In the genomic region with DNA sequence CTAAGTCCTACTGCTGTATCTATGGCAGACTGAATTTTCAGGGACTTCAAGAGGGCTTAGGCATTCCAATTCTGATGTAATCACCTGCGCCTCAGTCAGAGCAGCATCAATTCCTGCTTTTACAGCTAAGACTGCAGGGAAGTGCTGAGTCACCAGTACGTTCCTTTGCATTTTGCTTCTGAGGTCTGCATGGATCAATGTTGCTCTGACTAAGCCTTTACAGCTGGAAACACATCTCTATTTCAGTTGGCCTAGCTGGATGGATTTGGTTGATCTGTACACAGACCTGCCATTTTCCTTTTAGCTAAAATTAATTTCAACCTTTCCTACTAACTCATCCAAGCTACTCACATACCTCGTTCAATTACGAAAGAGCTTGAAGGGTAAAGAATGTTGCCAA, we compare ENCODE assay signal across 1 cellular context.
A peak's percentile ranks its signal among the peaks of the same experiment; 100 is the strongest.
TF ChIP-seq lines count a peak whose summit lies in the region.

No MANE protein-coding gene starts in this region.

TF ChIP-seq in K562, 482 proteins besides CTCF, POLR2A, EP300 and RAD21 (continued from another document):
- no peak for TF ChIP-seq FOXK2 (conservative IDR thresholded peaks at IDR 0.05 in 1 of 2, IDR thresholded peaks at IDR 0.05 in 1 of 2; ENCODE audit: low read depth in 2 of 2)
- no peak for TF ChIP-seq PHF21A (IDR thresholded peaks at IDR 0.05; ENCODE audit: borderline replicate concordance, low read depth)
- 0 out of 2 replicates have a peak, but pooled peaks have one; percentile 14 for TF ChIP-seq ARID1B (IDR thresholded peaks at IDR 0.05)
- TF ChIP-seq MAFF (IDR thresholded peaks at IDR 0.05; ENCODE audit: low read length), result peak; percentile 83
- TF ChIP-seq BACH1 (tag; IDR thresholded peaks at IDR 0.05), result peak; percentile 82; the same call in 1 of the 2 replicates
- TF ChIP-seq, protein P1, sequence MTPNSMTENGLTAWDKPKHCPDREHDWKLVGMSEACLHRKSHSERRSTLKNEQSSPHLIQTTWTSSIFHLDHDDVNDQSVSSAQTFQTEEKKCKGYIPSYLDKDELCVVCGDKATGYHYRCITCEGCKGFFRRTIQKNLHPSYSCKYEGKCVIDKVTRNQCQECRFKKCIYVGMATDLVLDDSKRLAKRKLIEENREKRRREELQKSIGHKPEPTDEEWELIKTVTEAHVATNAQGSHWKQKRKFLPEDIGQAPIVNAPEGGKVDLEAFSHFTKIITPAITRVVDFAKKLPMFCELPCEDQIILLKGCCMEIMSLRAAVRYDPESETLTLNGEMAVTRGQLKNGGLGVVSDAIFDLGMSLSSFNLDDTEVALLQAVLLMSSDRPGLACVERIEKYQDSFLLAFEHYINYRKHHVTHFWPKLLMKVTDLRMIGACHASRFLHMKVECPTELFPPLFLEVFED (CRISPR knock-in tag; conservative IDR thresholded peaks at IDR 0.05), result no peak
- TF ChIP-seq SMARCA4 (IDR thresholded peaks at IDR 0.05), result 0 out of 2 replicates have a peak, but pooled peaks have one; percentile 36
- no peak for TF ChIP-seq TCF3 (CRISPR knock-in tag; IDR thresholded peaks at IDR 0.05)
- TF ChIP-seq ZNF24 (IDR thresholded peaks at IDR 0.05), result no peak
- TF ChIP-seq NFE2 (IDR thresholded peaks at IDR 0.05; ENCODE audit: low read depth), result peak; percentile 90
- peak; percentile 35; the same call in 1 of the 2 replicates for TF ChIP-seq JUND (IDR thresholded peaks at IDR 0.05; ENCODE audit: borderline replicate concordance, low read depth, low read length)
- no peak; the same call in 2 of the 3 replicates for TF ChIP-seq JUND (tag; IDR thresholded peaks at IDR 0.05; ENCODE audit: borderline replicate concordance, low read depth, low read length)
- TF ChIP-seq RCOR1 (IDR thresholded peaks at IDR 0.05; ENCODE audit: borderline replicate concordance in 1 of 2, low read depth in 2 of 2, low read length in 2 of 2), result peak in 1 of 2 experiments; percentile 34; a peak in 1 of 4 replicates
- peak; percentile 94 for TF ChIP-seq C11orf30 (IDR thresholded peaks at IDR 0.05; ENCODE audit: low read depth)
- TF ChIP-seq ZNF133 (CRISPR knock-in tag; IDR thresholded peaks at IDR 0.05), result no peak
- TF ChIP-seq, protein P2, sequence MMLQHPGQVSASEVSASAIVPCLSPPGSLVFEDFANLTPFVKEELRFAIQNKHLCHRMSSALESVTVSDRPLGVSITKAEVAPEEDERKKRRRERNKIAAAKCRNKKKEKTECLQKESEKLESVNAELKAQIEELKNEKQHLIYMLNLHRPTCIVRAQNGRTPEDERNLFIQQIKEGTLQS (IDR thresholded peaks at IDR 0.05), result peak; percentile 42
- TF ChIP-seq, protein P2 (CRISPR knock-in tag; conservative IDR thresholded peaks at IDR 0.05), result no peak
- peak; percentile 48; the same call in 1 of the 2 replicates for TF ChIP-seq CTBP1 (IDR thresholded peaks at IDR 0.05; ENCODE audit: borderline replicate concordance)
- peak; percentile 56; the same call in 1 of the 2 replicates for TF ChIP-seq CEBPB (tag; IDR thresholded peaks at IDR 0.05)
- TF ChIP-seq BRF1 (IDR thresholded peaks at IDR 0.05; ENCODE audit: borderline replicate concordance, extremely low read depth, insufficient read length), result no peak
- TF ChIP-seq, protein P3, sequence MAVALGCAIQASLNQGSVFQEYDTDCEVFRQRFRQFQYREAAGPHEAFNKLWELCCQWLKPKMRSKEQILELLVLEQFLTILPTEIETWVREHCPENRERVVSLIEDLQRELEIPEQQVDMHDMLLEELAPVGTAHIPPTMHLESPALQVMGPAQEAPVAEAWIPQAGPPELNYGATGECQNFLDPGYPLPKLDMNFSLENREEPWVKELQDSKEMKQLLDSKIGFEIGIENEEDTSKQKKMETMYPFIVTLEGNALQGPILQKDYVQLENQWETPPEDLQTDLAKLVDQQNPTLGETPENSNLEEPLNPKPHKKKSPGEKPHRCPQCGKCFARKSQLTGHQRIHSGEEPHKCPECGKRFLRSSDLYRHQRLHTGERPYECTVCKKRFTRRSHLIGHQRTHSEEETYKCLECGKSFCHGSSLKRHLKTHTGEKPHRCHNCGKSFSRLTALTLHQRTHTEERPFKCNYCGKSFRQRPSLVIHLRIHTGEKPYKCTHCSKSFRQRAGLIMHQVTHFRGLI (CRISPR knock-in tag; IDR thresholded peaks at IDR 0.05), result no peak
- no peak for TF ChIP-seq ZNF354B (CRISPR knock-in tag; IDR thresholded peaks at IDR 0.05)
- TF ChIP-seq, protein P4, sequence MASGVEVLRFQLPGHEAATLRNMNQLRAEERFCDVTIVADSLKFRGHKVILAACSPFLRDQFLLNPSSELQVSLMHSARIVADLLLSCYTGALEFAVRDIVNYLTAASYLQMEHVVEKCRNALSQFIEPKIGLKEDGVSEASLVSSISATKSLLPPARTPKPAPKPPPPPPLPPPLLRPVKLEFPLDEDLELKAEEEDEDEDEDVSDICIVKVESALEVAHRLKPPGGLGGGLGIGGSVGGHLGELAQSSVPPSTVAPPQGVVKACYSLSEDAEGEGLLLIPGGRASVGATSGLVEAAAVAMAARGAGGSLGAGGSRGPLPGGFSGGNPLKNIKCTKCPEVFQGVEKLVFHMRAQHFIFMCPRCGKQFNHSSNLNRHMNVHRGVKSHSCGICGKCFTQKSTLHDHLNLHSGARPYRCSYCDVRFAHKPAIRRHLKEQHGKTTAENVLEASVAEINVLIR (CRISPR knock-in tag; IDR thresholded peaks at IDR 0.05), result no peak
- TF ChIP-seq NONO (IDR thresholded peaks at IDR 0.05; ENCODE audit: low read depth in 2 of 2, low read length in 1 of 2), result no peak
- TF ChIP-seq ETV1 (tag; conservative IDR thresholded peaks at IDR 0.05; ENCODE audit: low read depth), result no peak
- TF ChIP-seq MAFG (tag; conservative IDR thresholded peaks at IDR 0.05), result peak; percentile 94
- no peak for TF ChIP-seq HNRNPUL1 (IDR thresholded peaks at IDR 0.05; ENCODE audit: low read length)
- TF ChIP-seq NFE2L1 (tag; IDR thresholded peaks at IDR 0.05; ENCODE audit: borderline replicate concordance, low read depth), result peak; percentile 77
- no peak for TF ChIP-seq GATAD2A (IDR thresholded peaks at IDR 0.05)
- TF ChIP-seq MAFK (IDR thresholded peaks at IDR 0.05; ENCODE audit: low read length), result peak; percentile 89
- peak; percentile 31; the same call in 1 of the 2 replicates for TF ChIP-seq FOSL1 (tag; conservative IDR thresholded peaks at IDR 0.05)
- TF ChIP-seq, protein P5, sequence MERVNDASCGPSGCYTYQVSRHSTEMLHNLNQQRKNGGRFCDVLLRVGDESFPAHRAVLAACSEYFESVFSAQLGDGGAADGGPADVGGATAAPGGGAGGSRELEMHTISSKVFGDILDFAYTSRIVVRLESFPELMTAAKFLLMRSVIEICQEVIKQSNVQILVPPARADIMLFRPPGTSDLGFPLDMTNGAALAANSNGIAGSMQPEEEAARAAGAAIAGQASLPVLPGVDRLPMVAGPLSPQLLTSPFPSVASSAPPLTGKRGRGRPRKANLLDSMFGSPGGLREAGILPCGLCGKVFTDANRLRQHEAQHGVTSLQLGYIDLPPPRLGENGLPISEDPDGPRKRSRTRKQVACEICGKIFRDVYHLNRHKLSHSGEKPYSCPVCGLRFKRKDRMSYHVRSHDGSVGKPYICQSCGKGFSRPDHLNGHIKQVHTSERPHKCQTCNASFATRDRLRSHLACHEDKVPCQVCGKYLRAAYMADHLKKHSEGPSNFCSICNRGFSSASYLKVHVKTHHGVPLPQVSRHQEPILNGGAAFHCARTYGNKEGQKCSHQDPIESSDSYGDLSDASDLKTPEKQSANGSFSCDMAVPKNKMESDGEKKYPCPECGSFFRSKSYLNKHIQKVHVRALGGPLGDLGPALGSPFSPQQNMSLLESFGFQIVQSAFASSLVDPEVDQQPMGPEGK (CRISPR knock-in tag; IDR thresholded peaks at IDR 0.05; ENCODE audit: borderline replicate concordance), result no peak
- no peak for TF ChIP-seq ATF7 (IDR thresholded peaks at IDR 0.05)
- no peak for TF ChIP-seq NFYB (IDR thresholded peaks at IDR 0.05; ENCODE audit: extremely low read depth, insufficient read length)
